ENCODE assay signal across 24 cellular contexts in genomic region chr2:42963452-42964068, GRCh38.
A peak's percentile ranks its signal among the peaks of the same experiment; 100 is the strongest.
DNase-seq lines count a peak whose midpoint lies in the region; ATAC-seq and TF ChIP-seq lines count a peak whose summit lies in the region.
"Had no signal": no experiment of that assay in that cellular context is flagged by ENCODE, and none has a peak within 500 bp of the region (broad histone marks: within the 10 kb centered on the region; RNA-seq: fewer than 3 reads in every experiment).

No MANE protein-coding gene starts in this region.

- TF ChIP-seq POLR2A in breast epithelium (IDR thresholded peaks at IDR 0.05) (no peak), gastrocnemius medialis (IDR thresholded peaks at IDR 0.05) (no peak), uterus (IDR thresholded peaks at IDR 0.05) (no peak), prostate gland (IDR thresholded peaks at IDR 0.05) (no peak)

- in situ Hi-C loops in mammary epithelial cell (cut with MboI; ENCODE audit: low sequenced_read_pairs in 2 of 2) = loop anchor here in 1 of 2 donors (10.0 kb wide), 1 partner anchor 521 kb away; no protein-coding TSS in a partner anchor
- in situ Hi-C loops in gastrocnemius medialis (cut with MboI; ENCODE audit: low sequenced_read_pairs in 4 of 4) = no loop called here
- in situ Hi-C loops in G401 (cut with HindIII; ENCODE audit: low sequenced_read_pairs) = no loop called here

- no peak for ATAC-seq in gastrocnemius medialis
- ATAC-seq: activated CD4-positive, CD25-positive, alpha-beta regulatory T cell treated with anti-CD3 and anti-CD28 coated beads, Interleukin-2, amount 50 U/mL, for 24 hours; CD8-positive, alpha-beta T cell; GM23338; naive thymus-derived CD4-positive, alpha-beta T cell had no signal

- H3K9ac ChIP-seq in mammary epithelial cell (ENCODE audit: insufficient read depth, low read length) = no peak overlapping the region

- no peak overlapping the region for H2AFZ ChIP-seq in mammary epithelial cell (ENCODE audit: low read depth, low read length)

- no TSS peak for BruUV-seq in mammary epithelial cell (replicated peaks; lab: Mats Ljungman, UMichigan)

- no peak overlapping the region for H3K4me2 ChIP-seq in mammary epithelial cell (ENCODE audit: insufficient read depth, low read depth, low read length)
- H3K4me2 ChIP-seq: GM23338 had no signal

- H3K27me3 ChIP-seq in breast epithelium (no peaks in the 10 kb centered on the region), mammary epithelial cell (ENCODE audit: insufficient read depth, low read length) (no peaks in the 10 kb centered on the region), gastrocnemius medialis (no peaks in the 10 kb centered on the region), uterus (no peaks in the 10 kb centered on the region), prostate gland (replicated peaks; ENCODE audit: insufficient read depth) (no peaks in the 10 kb centered on the region)
- H3K27me3 ChIP-seq: right lobe of liver had no signal

- no peak overlapping the region for H3K4me3 ChIP-seq in breast epithelium
- no peak overlapping the region for H3K4me3 ChIP-seq in mammary epithelial cell (replicated peaks in 1 of 3; ENCODE audit: insufficient read depth in 1 of 3, low read depth in 2 of 3, low read length in 3 of 3)
- H3K4me3 ChIP-seq in coronary artery = no peak overlapping the region
- no peak overlapping the region for H3K4me3 ChIP-seq in gastrocnemius medialis
- H3K4me3 ChIP-seq in uterus = no peak overlapping the region
- no peak overlapping the region for H3K4me3 ChIP-seq in prostate gland
- H3K4me3 ChIP-seq: GM23338, right lobe of liver, SJCRH30 had no signal

- CTCF ChIA-PET in mammary epithelial cell (lab: Charles Lee; ENCODE audit: low non-redundant PET) = no interaction called here

- WGBS in mammary epithelial cell (ENCODE audit: low coverage, missing lambda C conversion rate) = 98% methylated on average over 8 of the region's 9 CpGs
- 95% methylated on average over 9 of the region's 9 CpGs for WGBS in prostate gland

- H3K4me1 ChIP-seq in breast epithelium (peaks cover 17 to 19% of the 10 kb centered on the region in 2 donors), mammary epithelial cell (ENCODE audit: insufficient read depth, low read length) (peaks cover 19% of the 10 kb centered on the region), gastrocnemius medialis (peaks cover 56 to 74% of the 10 kb centered on the region in 2 donors), uterus (peaks cover 32 to 46% of the 10 kb centered on the region in 2 donors), prostate gland (replicated peaks) (peaks cover 15% of the 10 kb centered on the region)

- dilution Hi-C loops in mammary epithelial cell (cut with HindIII; ENCODE audit: low sequenced_read_pairs) = no loop called here

- H3K9me3 ChIP-seq in breast epithelium (no peaks in the 10 kb centered on the region), mammary epithelial cell (replicated peaks; ENCODE audit: insufficient read depth, low read length) (no peaks in the 10 kb centered on the region), gastrocnemius medialis (no peaks in the 10 kb centered on the region), uterus (no peaks in the 10 kb centered on the region), prostate gland (no peaks in the 10 kb centered on the region)
- H3K9me3 ChIP-seq: right lobe of liver, SJCRH30 had no signal

- H3K27ac ChIP-seq in breast epithelium (peak overlapping the region; percentile 91 to 92), mammary epithelial cell (ENCODE audit: insufficient read depth, low read depth, low read length) (no peak overlapping the region), coronary artery (peak overlapping the region; percentile 39 to 93), gastrocnemius medialis (peak overlapping the region; percentile 62 to 81 (median 68)), uterus (peak overlapping the region; percentile 93), prostate gland (peak overlapping the region in 1 of 2 donors; percentile 58)
- H3K27ac ChIP-seq: 22Rv1, right lobe of liver, SJCRH30 had no signal

- no peaks in the 10 kb centered on the region for H4K20me1 ChIP-seq in mammary epithelial cell (ENCODE audit: insufficient read depth, low read length)

- H3K36me3 ChIP-seq in breast epithelium (no peaks in the 10 kb centered on the region), mammary epithelial cell (ENCODE audit: insufficient read depth, low read length) (no peaks in the 10 kb centered on the region), gastrocnemius medialis (no peaks in the 10 kb centered on the region), uterus (no peaks in the 10 kb centered on the region), prostate gland (no peaks in the 10 kb centered on the region)
- H3K36me3 ChIP-seq: right lobe of liver, SJCRH30 had no signal

- intact Hi-C loops in breast epithelium (cut with DNase I; ENCODE audit: low total_unique reads) (no loop called here), mammary epithelial cell (cut with micrococcal nuclease) (no loop called here), gastrocnemius medialis (cut with DNase I; ENCODE audit: low total_unique reads) (no loop called here), uterus (cut with DNase I; ENCODE audit: low total_unique reads) (no loop called here), prostate gland (cut with DNase I) (loop anchor here (5.0 kb wide), 1 partner anchor 264 kb away; the partner anchor contains the start of gene ZFP36L2)

- TF ChIP-seq CTCF in breast epithelium (IDR thresholded peaks at IDR 0.05) (no peak), mammary epithelial cell (conservative IDR thresholded peaks at IDR 0.05 in 1 of 2, IDR thresholded peaks at IDR 0.05 in 1 of 2; ENCODE audit: extremely low read depth in 1 of 2, insufficient read depth in 1 of 2, low read depth in 1 of 2, low read length in 2 of 2) (no peak), coronary artery (IDR thresholded peaks at IDR 0.05) (no peak), gastrocnemius medialis (IDR thresholded peaks at IDR 0.05 in 4 of 5, conservative IDR thresholded peaks at IDR 0.05 in 1 of 5) (no peak), uterus (IDR thresholded peaks at IDR 0.05) (no peak), prostate gland (IDR thresholded peaks at IDR 0.05) (no peak)

- no peaks in the 10 kb centered on the region for H3K79me2 ChIP-seq in mammary epithelial cell (ENCODE audit: insufficient read depth, low read length)

- no peak for DNase-seq in breast epithelium (ENCODE audit: low spot score in 2 of 2)
- DNase-seq in mammary epithelial cell = no peak
- DNase-seq in coronary artery (ENCODE audit: low spot score) = no peak
- DNase-seq in gastrocnemius medialis = no peak
- DNase-seq in uterus = no peak
- DNase-seq in AML-193 (lab: John Stamatoyannopoulos, UW) = no peak
- no peak for DNase-seq in G401 (ENCODE audit: low spot score)
- no peak for DNase-seq in prostate gland (ENCODE audit: low spot score)
- DNase-seq: activated CD4-positive, alpha-beta memory T cell treated with anti-CD3 and anti-CD28 coated beads for 36 hours; activated effector memory CD4-positive, alpha-beta T cell treated with Interleukin-2 at 50 U/mL for 16 hours; activated naive CD8-positive, alpha-beta T cell treated with anti-CD3 and anti-CD28 coated beads for 36 hours; CD8-positive, alpha-beta T cell; KG1; naive thymus-derived CD4-positive, alpha-beta T cell; NCI-H146; NCI-H2171 treated with DMSO at 0.1 percent for 48 hours; NCI-H524 treated with DMSO at 0.1 percent for 48 hours; stimulated activated CD8-positive, alpha-beta memory T cell treated with anti-CD3 and anti-CD28 coated beads, Interleukin-4, amount 100 ng/mL, for 48 hours; T-cell had no signal
